ENCODE assay signal across 9 cellular contexts in genomic region chr17:3887811-3888210, GRCh38. TPM values are rescaled to one million over a fixed set of nuclear protein-coding genes. Genes with fewer than 3 reads are reported as not detected.
DNase-seq lines count a peak whose midpoint lies in the region; ATAC-seq, FAIRE-seq and TF ChIP-seq lines count a peak whose summit lies in the region.
"Had no signal": no experiment of that assay in that cellular context is flagged by ENCODE, and none has a peak within 500 bp of the region (broad histone marks: within the 10 kb centered on the region; RNA-seq: fewer than 3 reads in every experiment).

No MANE protein-coding gene starts in this region.

- FAIRE-seq in frontal cortex (lab: Jason Lieb, UNC) = no peak

- H3K4me1 ChIP-seq in PC-3 (ENCODE audit: insufficient read depth, low read length) (peaks cover 47% of the 10 kb centered on the region), esophagus muscularis mucosa (peaks cover 64 to 77% (median 76%) of the 10 kb centered on the region in 4 donors), skeletal muscle tissue (ENCODE audit: control insufficient read depth in 3 of 3, insufficient read depth in 3 of 3, low read length in 3 of 3) (peaks cover 30 to 64% (median 61%) of the 10 kb centered on the region in 3 donors)

- H3K9me3 ChIP-seq in PC-3 (ENCODE audit: low read length) = no peaks in the 10 kb centered on the region
- no peaks in the 10 kb centered on the region for H3K9me3 ChIP-seq in esophagus muscularis mucosa
- no peaks in the 10 kb centered on the region for H3K9me3 ChIP-seq in skeletal muscle tissue (ENCODE audit: control insufficient read depth in 3 of 3, low read length in 3 of 3)

- H3K79me2 ChIP-seq in PC-3 (ENCODE audit: low read length) = peaks cover 45% of the 10 kb centered on the region

- peak; percentile 34 for DNase-seq in DMS53 treated with DMSO at 0.1 percent for 48 hours (lab: John Stamatoyannopoulos, UW; ENCODE audit: unreplicated experiment)
- DNase-seq in PC-3 = no peak
- no peak for DNase-seq in esophagus muscularis mucosa (ENCODE audit: extremely low spot score)
- no peak for DNase-seq in frontal cortex (ENCODE audit: low spot score in 2 of 2)
- no peak for DNase-seq in NCI-H2081 treated with DMSO at 0.1 percent for 48 hours (lab: John Stamatoyannopoulos, UW)
- DNase-seq in WTC11 (ENCODE audit: low spot score) = no peak
- no peak for DNase-seq in activated gamma-delta T cell (lab: John Stamatoyannopoulos, UW)
- DNase-seq: stimulated activated CD4-positive, alpha-beta T cell treated with anti-CD3 and anti-CD28 coated beads, Interleukin-15, amount 100 ng/mL, for 24 hours had no signal

- POLR2A ChIA-PET in PC-3 (lab: Charles Lee; ENCODE audit: unreplicated experiment) = no interaction called here
- POLR2A ChIA-PET in WTC11 (lab: Charles Lee) = interaction anchor here (0.5 kb wide), 1 partner anchor 731 kb away, joined by 3 read pairs; no protein-coding TSS in a partner anchor

- peak overlapping the region; percentile 69 for H3K4me2 ChIP-seq in PC-3 (ENCODE audit: low read length)

- CTCF ChIA-PET in PC-3 (lab: Charles Lee) (no interaction called here), WTC11 (lab: Charles Lee) (interaction anchor here (1.0 to 1.5 kb wide), 3 partner anchors 26 to 150 kb away, joined by 3 to 4 read pairs (median 3); partner anchors contain the start of gene NCBP3)

- intact Hi-C loops in PC-3 (cut with micrococcal nuclease) = no loop called here
- intact Hi-C loops in esophagus muscularis mucosa (cut with DNase I) = no loop called here

- H3K4me3 ChIP-seq in PC-3 (ENCODE audit: low read length) = peak overlapping the region; percentile 40; the same call in 1 of the 2 replicates
- no peak overlapping the region for H3K4me3 ChIP-seq in esophagus muscularis mucosa
- no peak overlapping the region for H3K4me3 ChIP-seq in skeletal muscle tissue (ENCODE audit: low read length in 3 of 3)

- no peak overlapping the region for H3K27ac Mint-ChIP-seq in WTC11

- H3K9me3 Mint-ChIP-seq in WTC11 = no peaks in the 10 kb centered on the region

- no peak for ATAC-seq in PC-3
- no peak for ATAC-seq in WTC11

- H4K20me1 ChIP-seq in PC-3 (ENCODE audit: low read length) = no peaks in the 10 kb centered on the region

- peak overlapping the region; percentile 61 for H3K9ac ChIP-seq in PC-3 (ENCODE audit: low read length)
- H3K9ac ChIP-seq in skeletal muscle tissue (ENCODE audit: low read depth in 1 of 3, low read length in 3 of 3) = peak overlapping the region; percentile 20 to 66 (median 56)

- H3K9me2 ChIP-seq in PC-3 (replicated peaks; ENCODE audit: low read length) = no peaks in the 10 kb centered on the region

- no TSS peak for BruUV-seq in PC-3 (replicated peaks; lab: Mats Ljungman, UMichigan)

- no peak overlapping the region for H3K4me3 Mint-ChIP-seq in WTC11

- no peaks in the 10 kb centered on the region for H3F3A ChIP-seq in PC-3 (ENCODE audit: low read length, unreplicated experiment)

- TF ChIP-seq EP300 in esophagus muscularis mucosa (IDR thresholded peaks at IDR 0.05) = no peak

- H3K27me3 ChIP-seq in PC-3 (ENCODE audit: low read length) (no peaks in the 10 kb centered on the region), esophagus muscularis mucosa (no peaks in the 10 kb centered on the region), skeletal muscle tissue (ENCODE audit: control insufficient read depth in 3 of 3, insufficient read depth in 3 of 3, low read length in 3 of 3) (no peaks in the 10 kb centered on the region)

- 0 out of 2 replicates have a peak, but pooled peaks cover 5% of the 10 kb centered on the region for H3K36me3 Mint-ChIP-seq in WTC11

- TF ChIP-seq POLR2A in esophagus muscularis mucosa (IDR thresholded peaks at IDR 0.05; ENCODE audit: low read depth) = no peak

- H3K36me3 ChIP-seq in PC-3 (ENCODE audit: low read depth, low read length) (no peaks in the 10 kb centered on the region; the same call in 1 of the 2 replicates), esophagus muscularis mucosa (peaks cover 0 to 26% (median 24%) of the 10 kb centered on the region in 4 donors), skeletal muscle tissue (ENCODE audit: control insufficient read depth in 3 of 3, insufficient read depth in 3 of 3, low read length in 3 of 3) (peaks cover 0 to 13% (median 9%) of the 10 kb centered on the region in 3 donors)

- 46% methylated on average over 7 of the region's 9 CpGs for WGBS in esophagus muscularis mucosa

- peaks cover 5% of the 10 kb centered on the region; the same call in 1 of the 2 replicates for H3K27me3 Mint-ChIP-seq in WTC11 (ENCODE audit: low read depth)

- peak overlapping the region; percentile 81; the same call in 1 of the 2 replicates for H2AFZ ChIP-seq in PC-3 (ENCODE audit: low read length)

- H3K4me1 Mint-ChIP-seq in WTC11 = peaks cover 26% of the 10 kb centered on the region

- no peak for TF ChIP-seq CTCF in PC-3 (conservative IDR thresholded peaks at IDR 0.05; ENCODE audit: low read depth, low read length)
- TF ChIP-seq CTCF in esophagus muscularis mucosa (IDR thresholded peaks at IDR 0.05) = no peak
- no peak for TF ChIP-seq CTCF in WTC11 (IDR thresholded peaks at IDR 0.05)

- H3K27ac ChIP-seq in PC-3 (ENCODE audit: low read length) (peak overlapping the region; percentile 81), esophagus muscularis mucosa (replicated peaks in 1 of 4) (peak overlapping the region; percentile 88 to 91 (median 90)), skeletal muscle tissue (ENCODE audit: low read depth, low read length) (peak overlapping the region; percentile 83)

TF ChIP-seq in WTC11, 78 proteins besides CTCF, POLR2A, EP300 and RAD21:
- TF ChIP-seq SP1 (CRISPR knock-in tag; conservative IDR thresholded peaks at IDR 0.05) (no peak), ATF6 (CRISPR knock-in tag; IDR thresholded peaks at IDR 0.05) (no peak), TEAD1 (CRISPR knock-in tag; IDR thresholded peaks at IDR 0.05) (no peak), JUN (CRISPR knock-in tag; IDR thresholded peaks at IDR 0.05) (no peak), ZNF219 (CRISPR knock-in tag; IDR thresholded peaks at IDR 0.05; ENCODE audit: borderline replicate concordance) (no peak), TP53 (CRISPR knock-in tag; IDR thresholded peaks at IDR 0.05) (no peak), NFYB (CRISPR knock-in tag; conservative IDR thresholded peaks at IDR 0.05; ENCODE audit: low read depth) (no peak), EMX1 (CRISPR knock-in tag; IDR thresholded peaks at IDR 0.05) (no peak)

RNA-seq across cellular contexts. Expression of gene CAMKK1, which starts 5.0 kb away (rescaled TPM):
- total RNA-seq in PC-3 (2014; rRNA removed) (10.1 and 12.4 TPM in 2 replicates), esophagus muscularis mucosa (1 to 10 TPM; 2.9 to 8.8 (median 4.4) TPM), skeletal muscle tissue (4.2 TPM), frontal cortex (9.0 TPM), WTC11 (2021) (8.0 to 9.6 TPM (median 8.7 TPM) in 3 replicates)

RNA-seq across cellular contexts. Expression of gene P2RX1, which starts 28.5 kb away (rescaled TPM):
- total RNA-seq in PC-3 (2014; rRNA removed) (not detected in 2 replicates), esophagus muscularis mucosa (10 to 100 TPM in 2 of 4 donors, 1 to 10 TPM in 2; 3.7 to 26.0 (median 10.2) TPM), skeletal muscle tissue (1.6 TPM), frontal cortex (not detected), WTC11 (2021) (0.07 TPM in 1 of 3 replicates, not detected in the others)

RNA-seq across cellular contexts. Expression of gene NCBP3, which starts 41.8 kb away (rescaled TPM):
- total RNA-seq in PC-3 (2014; rRNA removed) (17.3 and 21.0 TPM in 2 replicates), esophagus muscularis mucosa (10 to 100 TPM; 15.0 to 33.9 (median 21.9) TPM), skeletal muscle tissue (17.2 TPM), frontal cortex (20.8 TPM), WTC11 (2021) (48.7 to 51.3 TPM (median 49.6 TPM) in 3 replicates)
